In the genomic region with DNA sequence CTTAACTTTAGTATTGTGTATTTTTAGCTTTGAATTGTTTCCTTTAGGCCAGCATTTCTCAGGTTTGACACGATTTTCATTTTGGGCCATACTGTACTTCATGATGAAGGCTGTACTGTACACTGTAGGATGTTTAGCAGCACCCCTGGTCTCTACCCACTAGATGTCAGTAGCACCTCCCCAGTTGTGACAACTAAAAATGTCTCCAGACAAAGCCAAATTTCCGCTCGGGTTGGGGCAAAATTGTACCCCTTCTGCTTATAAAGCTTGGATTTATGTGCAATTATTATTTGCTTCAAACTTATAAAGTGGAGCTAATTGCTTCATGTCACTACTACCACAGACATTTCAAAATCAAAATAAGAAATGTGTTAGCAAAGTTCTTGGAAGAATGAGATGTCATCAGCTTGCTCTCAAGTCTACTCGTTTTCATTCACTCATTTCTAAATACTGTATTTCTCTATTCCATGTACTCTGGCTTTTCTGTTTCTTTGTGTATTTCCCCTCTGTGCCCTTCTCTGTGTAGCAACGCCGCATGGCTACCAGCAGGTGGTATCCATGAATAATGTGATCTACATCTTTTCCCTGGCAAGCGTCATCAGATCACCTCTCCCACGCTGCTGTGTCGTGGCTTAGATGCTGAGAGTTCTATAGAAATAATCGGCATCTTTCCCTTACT, we compare ENCODE assay signal across 8 cellular contexts. TPM values are rescaled to one million over a fixed set of nuclear protein-coding genes. Genes with fewer than 3 reads are reported as not detected.
DNase-seq lines count a peak whose midpoint lies in the region; ATAC-seq and TF ChIP-seq lines count a peak whose summit lies in the region.

No MANE protein-coding gene starts in this region.

- intact Hi-C loops in dorsolateral prefrontal cortex (cut with DNase I), result no loop called here

- H3K27me3 ChIP-seq in ACC112 (ENCODE audit: insufficient read depth, low read length) (peaks cover 5% of the 10 kb centered on the region), dorsolateral prefrontal cortex (no peaks in the 10 kb centered on the region), skeletal muscle satellite cell (ENCODE audit: control insufficient read depth, insufficient read depth, low read length) (no peaks in the 10 kb centered on the region)

- H3K27ac ChIP-seq in ACC112 (ENCODE audit: low read depth, low read length) (no peak overlapping the region), dorsolateral prefrontal cortex (no peak overlapping the region)

- H3K36me3 ChIP-seq in ACC112 (ENCODE audit: insufficient read depth, low read length) (no peaks in the 10 kb centered on the region), skeletal muscle satellite cell (ENCODE audit: insufficient read depth, low read length) (no peaks in the 10 kb centered on the region)

- no peaks in the 10 kb centered on the region for H3K9me3 ChIP-seq in skeletal muscle satellite cell (replicated peaks; ENCODE audit: low read length)

- H3K4me1 ChIP-seq in ACC112 (ENCODE audit: control insufficient read depth, insufficient read depth, low read length, unreplicated experiment) (no peaks in the 10 kb centered on the region), skeletal muscle satellite cell (ENCODE audit: control insufficient read depth, insufficient read depth, low read length) (no peaks in the 10 kb centered on the region)

- DNase-seq in NCI-H2227 treated with DMSO at 0.1 percent for 48 hours (lab: John Stamatoyannopoulos, UW) (peak; percentile 73), dorsolateral prefrontal cortex (peak in 4 of 10 donors; percentile 11 to 33 (median 22)), SKM-1 treated with dmso at 0.1 percent for 144 hours (lab: John Stamatoyannopoulos, UW; ENCODE audit: unreplicated experiment) (no peak)
- no peak for DNase-seq in stimulated activated naive CD8-positive, alpha-beta T cell treated with anti-CD3 and anti-CD28 coated beads, Interleukin-15, Interleukin-2, amounts not matched to agents 100 U/mL and 50 U/mL, for 24 hours

- peak in 35 of 56 donors; percentile 7 to 45 (median 23) for TF ChIP-seq CTCF in dorsolateral prefrontal cortex (IDR thresholded peaks at IDR 0.05 in 54 of 56, conservative IDR thresholded peaks at IDR 0.05 in 2 of 56; ENCODE audit: low read depth in 1 of 56, partially characterized antibody in 56 of 56)

- ATAC-seq in GM19023 (IDR thresholded peaks at IDR 0.05; ENCODE audit: unreplicated experiment), result peak; percentile 45
- no peak for ATAC-seq in stimulated activated naive CD8-positive, alpha-beta T cell treated with anti-CD3 and anti-CD28 coated beads, Interleukin-15, Interleukin-2, amounts not matched to agents 100 U/mL and 50 U/mL, for 24 hours
- ATAC-seq in GM19328 (IDR thresholded peaks at IDR 0.05; ENCODE audit: unreplicated experiment), result no peak

- peak overlapping the region; percentile 73 for H2AFZ ChIP-seq in ACC112 (ENCODE audit: low read length, unreplicated experiment)

- H3K4me2 ChIP-seq in skeletal muscle satellite cell (ENCODE audit: low read length), result peak overlapping the region; percentile 18

- no peaks in the 10 kb centered on the region for H3K79me2 ChIP-seq in ACC112 (ENCODE audit: control insufficient read depth, insufficient read depth, low read length, unreplicated experiment)

- H3K9ac ChIP-seq in skeletal muscle satellite cell (ENCODE audit: low read depth, low read length), result no peak overlapping the region

- peak overlapping the region; percentile 50 for H3K4me3 ChIP-seq in ACC112 (ENCODE audit: low read depth, low read length)
- peak overlapping the region in 23 of 59 donors; percentile 0 to 42 (median 17) for H3K4me3 ChIP-seq in dorsolateral prefrontal cortex
- no peak overlapping the region for H3K4me3 ChIP-seq in skeletal muscle satellite cell (ENCODE audit: low read length)

RNA-seq across cellular contexts. Expression of gene CALCR, which starts 47.7 kb away (rescaled TPM):
- under 1 TPM in 33 of 120 experiments, not detected in 87; 0.10 to 0.63 (median 0.29) TPM for total RNA-seq in dorsolateral prefrontal cortex
- under 0.01 TPM in 1 of 2 replicates, not detected in the other for total RNA-seq in skeletal muscle satellite cell (2012; rRNA removed)
